In the genomic region with DNA sequence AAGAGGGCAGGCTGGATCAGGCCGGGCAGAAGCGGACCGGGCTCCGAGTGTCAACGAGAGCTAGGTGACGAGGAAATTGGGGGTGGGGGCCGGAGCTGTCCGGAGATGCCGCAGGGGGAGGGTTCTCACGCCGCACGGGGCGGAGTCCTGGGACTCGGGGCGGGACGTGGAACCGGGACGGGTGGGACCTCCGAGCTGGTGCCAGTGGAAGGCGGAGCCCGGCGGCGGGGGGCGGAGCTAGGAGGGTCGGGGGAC, we compare ENCODE assay signal across 6 cellular contexts. TPM values are rescaled to one million over a fixed set of nuclear protein-coding genes. Genes with fewer than 3 reads are reported as not detected.
DNase-seq lines count a peak whose midpoint lies in the region; ATAC-seq, FAIRE-seq and TF ChIP-seq lines count a peak whose summit lies in the region.

No MANE protein-coding gene starts in this region.

- H3K27me3 Mint-ChIP-seq in activated CD4-positive, alpha-beta T cell treated with anti-CD3 and anti-CD28 coated beads for 36 hours, result no peaks in the 10 kb centered on the region
- H3K27me3 Mint-ChIP-seq in chondrocyte (ENCODE audit: low read depth), result no peaks in the 10 kb centered on the region

- no peak for FAIRE-seq in pancreas (lab: Jason Lieb, UNC)

- peak overlapping the region; percentile 99 for H3K27ac Mint-ChIP-seq in activated CD4-positive, alpha-beta T cell treated with anti-CD3 and anti-CD28 coated beads for 36 hours
- H3K27ac Mint-ChIP-seq in chondrocyte (ENCODE audit: unreplicated experiment), result peak overlapping the region; percentile 95

- H3K36me3 ChIP-seq in pancreas, result no peaks in the 10 kb centered on the region

- no peaks in the 10 kb centered on the region for H3K27me3 ChIP-seq in pancreas

- CTCF ChIA-PET in activated CD4-positive, alpha-beta T cell treated with anti-CD3 and anti-CD28 coated beads for 36 hours (lab: Charles Lee), result interaction anchor here (0.6 to 1.7 kb wide), 11 partner anchors 9 to 1106 kb away, joined by 3 to 11 read pairs (median 4); partner anchors contain the start of genes PLCB3, PRDX5, STIP1 and TRMT112

- 0 to 2% methylated on average over 25 of the region's 25 CpGs for WGBS in pancreas, 2 donors

- intact Hi-C loops in activated CD4-positive, alpha-beta T cell treated with anti-CD3 and anti-CD28 coated beads for 36 hours (cut with DNase I, micrococcal nuclease), result loop anchor here (1.0 to 10.0 kb wide), 21 partner anchors 11 to 1636 kb away; partner anchors contain the start of genes DNAJC4 (in 2 of the 2), ESRRA (in 2 of the 2), GPR137 (in 2 of the 2) and NUDT22 (in 2 of the 2)
- intact Hi-C loops in pancreas (cut with DNase I), result no loop called here

- H3K9me3 Mint-ChIP-seq in activated CD4-positive, alpha-beta T cell treated with anti-CD3 and anti-CD28 coated beads for 36 hours (ENCODE audit: low read depth), result no peaks in the 10 kb centered on the region
- no peaks in the 10 kb centered on the region for H3K9me3 Mint-ChIP-seq in chondrocyte (ENCODE audit: low read depth)

- POLR2A ChIA-PET in activated CD4-positive, alpha-beta T cell treated with anti-CD3 and anti-CD28 coated beads for 36 hours (lab: Charles Lee), result interaction anchor here (0.6 to 1.2 kb wide), 8 partner anchors 15 to 987 kb away, joined by 3 to 10 read pairs (median 4); partner anchors contain the start of genes ESRRA, FERMT3, NUDT22 and TRPT1

- H3K27ac ChIP-seq in pancreas, result peak overlapping the region; percentile 97 to 100 (median 98)

- no peaks in the 10 kb centered on the region for H3K9me3 ChIP-seq in pancreas

- peak; percentile 84 for ATAC-seq in activated CD4-positive, alpha-beta T cell treated with anti-CD3 and anti-CD28 coated beads for 36 hours
- peak in 3 of 4 donors; percentile 69 to 82 (median 77) for ATAC-seq in pancreas

- peak overlapping the region; percentile 86 for H3K4me3 Mint-ChIP-seq in activated CD4-positive, alpha-beta T cell treated with anti-CD3 and anti-CD28 coated beads for 36 hours
- H3K4me3 Mint-ChIP-seq in chondrocyte (ENCODE audit: unreplicated experiment), result peak overlapping the region; percentile 87

- peaks cover 31% of the 10 kb centered on the region for H3K4me1 Mint-ChIP-seq in activated CD4-positive, alpha-beta T cell treated with anti-CD3 and anti-CD28 coated beads for 36 hours
- H3K4me1 Mint-ChIP-seq in chondrocyte (ENCODE audit: low read depth), result peaks cover 37% of the 10 kb centered on the region

- peaks cover 29 to 50% (median 46%) of the 10 kb centered on the region in 3 donors for H3K4me1 ChIP-seq in pancreas

- TF ChIP-seq CTCF in chondrocyte (IDR thresholded peaks at IDR 0.05), result no peak
- no peak for TF ChIP-seq CTCF in pancreas (IDR thresholded peaks at IDR 0.05)

- H3K36me3 Mint-ChIP-seq in activated CD4-positive, alpha-beta T cell treated with anti-CD3 and anti-CD28 coated beads for 36 hours (ENCODE audit: low read depth), result peaks cover 48% of the 10 kb centered on the region
- peaks cover 12% of the 10 kb centered on the region for H3K36me3 Mint-ChIP-seq in chondrocyte (ENCODE audit: low read depth)

- DNase-seq in activated CD4-positive, alpha-beta T cell treated with anti-CD3 and anti-CD28 coated beads for 36 hours, result no peak
- no peak for DNase-seq in activated CD4-positive, alpha-beta T cell treated with anti-CD3 and anti-CD28 coated beads for 4 hours
- DNase-seq in chondrocyte (ENCODE audit: low spot score) (no peak), pancreas (no peak), SIG-M5 (lab: John Stamatoyannopoulos, UW) (no peak), kidney tubule cell (ENCODE audit: low spot score) (no peak)

- peak overlapping the region; percentile 26 to 78 (median 57) for H3K4me3 ChIP-seq in pancreas

RNA-seq across cellular contexts. Expression of gene FKBP2, which starts 0.2 kb away (rescaled TPM):
- total RNA-seq in activated CD4-positive, alpha-beta T cell treated with anti-CD3 and anti-CD28 coated beads for 36 hours, result 10 to 100 TPM; 19.9 to 21.3 TPM
- 42.1 to 54.3 TPM (median 43.0 TPM) in 3 replicates for total RNA-seq in chondrocyte
- 10 to 100 TPM; 37.8 to 64.1 (median 45.6) TPM for total RNA-seq in pancreas
- polyA plus RNA-seq in pancreas, result 100 to 1,000 TPM; 307 to 344 TPM

RNA-seq across cellular contexts. Expression of gene PPP1R14B, which starts 5.6 kb away (rescaled TPM):
- total RNA-seq in activated CD4-positive, alpha-beta T cell treated with anti-CD3 and anti-CD28 coated beads for 36 hours, result 100 to 1,000 TPM; 261 to 267 TPM
- total RNA-seq in chondrocyte, result 280 to 358 TPM (median 322 TPM) in 3 replicates
- total RNA-seq in pancreas, result 100 to 1,000 TPM; 106 to 177 (median 119) TPM
- polyA plus RNA-seq in pancreas, result 100 to 1,000 TPM in 1 of 2 donors, 10 to 100 TPM in 1; 81.6 to 180 TPM

RNA-seq across cellular contexts. Expression of gene VEGFB, which starts 6.7 kb away (rescaled TPM):
- total RNA-seq in activated CD4-positive, alpha-beta T cell treated with anti-CD3 and anti-CD28 coated beads for 36 hours, result 10 to 100 TPM; 80.0 to 80.3 TPM
- 165 to 209 TPM (median 168 TPM) in 3 replicates for total RNA-seq in chondrocyte
- 10 to 100 TPM; 54.1 to 87.1 (median 62.2) TPM for total RNA-seq in pancreas
- polyA plus RNA-seq in pancreas, result 100 to 1,000 TPM in 1 of 2 donors, 10 to 100 TPM in 1; 61.2 to 115 TPM

RNA-seq across cellular contexts. Expression of gene PLCB3, which starts 10.2 kb away (rescaled TPM):
- total RNA-seq in activated CD4-positive, alpha-beta T cell treated with anti-CD3 and anti-CD28 coated beads for 36 hours, result 10 to 100 TPM in 1 of 2 experiments, 1 to 10 TPM in 1; 9.0 to 10.9 TPM
- 35.5 to 51.4 TPM (median 47.2 TPM) in 3 replicates for total RNA-seq in chondrocyte
- 10 to 100 TPM in 1 of 6 donors, 1 to 10 TPM in 5; 5.7 to 13.1 (median 6.9) TPM for total RNA-seq in pancreas
- 10 to 100 TPM in 1 of 2 donors, 1 to 10 TPM in 1; 6.5 to 11.8 TPM for polyA plus RNA-seq in pancreas

RNA-seq across cellular contexts. Expression of gene DNAJC4, which starts 10.8 kb away (rescaled TPM):
- 10 to 100 TPM; 21.9 to 23.1 TPM for total RNA-seq in activated CD4-positive, alpha-beta T cell treated with anti-CD3 and anti-CD28 coated beads for 36 hours
- total RNA-seq in chondrocyte (27.0 to 31.6 TPM (median 28.9 TPM) in 3 replicates), pancreas (10 to 100 TPM; 28.1 to 39.1 (median 33.0) TPM)
- polyA plus RNA-seq in pancreas, result 100 to 1,000 TPM in 1 of 2 donors, 10 to 100 TPM in 1; 92.9 to 125 TPM

Comparison
In these comparisons a context has a peak if more than half of its experiments do, and no peak if none do; other contexts are left out.
1. intact Hi-C loops: an anchor here in activated CD4-positive, alpha-beta T cell treated with anti-CD3 and anti-CD28 coated beads for 36 hours (1.0 to 10.0 kb wide); none called in pancreas.